ENCODE assay signal across 25 cellular contexts in genomic region chr3:8945890-8946590, GRCh38. TPM values are rescaled to one million over a fixed set of nuclear protein-coding genes. Genes with fewer than 3 reads are reported as not detected.
DNase-seq lines count a peak whose midpoint lies in the region; ATAC-seq and TF ChIP-seq lines count a peak whose summit lies in the region.
"Had no signal": no experiment of that assay in that cellular context is flagged by ENCODE, and none has a peak within 500 bp of the region (broad histone marks: within the 10 kb centered on the region; RNA-seq: fewer than 3 reads in every experiment).

No MANE protein-coding gene starts in this region.

- H3K79me2 ChIP-seq in PC-3 (ENCODE audit: low read length), result peaks cover 55% of the 10 kb centered on the region

- H3K9ac ChIP-seq in PC-3 (ENCODE audit: low read length), result no peak overlapping the region

- TF ChIP-seq CTCF in PC-3 (conservative IDR thresholded peaks at IDR 0.05; ENCODE audit: low read depth, low read length), result no peak
- TF ChIP-seq CTCF in CD8-positive, alpha-beta T cell (IDR thresholded peaks at IDR 0.05), result no peak

- peaks cover 13 to 37% of the 10 kb centered on the region in 2 donors for H3K36me3 Mint-ChIP-seq in activated T-cell treated with anti-CD3 and anti-CD28 coated beads, Interleukin-2, amount 50 U/mL, for 72 hours (ENCODE audit: insufficient read depth in 2 of 2)
- H3K36me3 Mint-ChIP-seq in activated T-cell treated with anti-CD3 and anti-CD28 coated beads, Interleukin-2, amount 50 U/mL, for 24 hours (ENCODE audit: low read depth), result peaks cover 78% of the 10 kb centered on the region
- H3K36me3 Mint-ChIP-seq in natural killer cell treated with Interleukin-12 subunit alpha and Interleukin-12 subunit beta and Interleukin-15 and Interleukin-18, amount 100 ng/mL, for 72 hours, result peaks cover 41% of the 10 kb centered on the region
- H3K36me3 Mint-ChIP-seq in CD8-positive, alpha-beta T cell, result peaks cover 63% of the 10 kb centered on the region

- H3K27me3 Mint-ChIP-seq in activated T-cell treated with anti-CD3 and anti-CD28 coated beads, Interleukin-2, amount 50 U/mL, for 72 hours (ENCODE audit: low read depth), result no peaks in the 10 kb centered on the region
- H3K27me3 Mint-ChIP-seq in activated T-cell treated with anti-CD3 and anti-CD28 coated beads, Interleukin-2, amount 50 U/mL, for 24 hours, result no peaks in the 10 kb centered on the region
- H3K27me3 Mint-ChIP-seq in natural killer cell treated with Interleukin-12 subunit alpha and Interleukin-12 subunit beta and Interleukin-15 and Interleukin-18, amount 100 ng/mL, for 72 hours, result no peaks in the 10 kb centered on the region
- H3K27me3 Mint-ChIP-seq in CD8-positive, alpha-beta T cell (ENCODE audit: low read depth), result no peaks in the 10 kb centered on the region
- H3K27me3 Mint-ChIP-seq: B cell had no signal

- no peaks in the 10 kb centered on the region for H3F3A ChIP-seq in PC-3 (ENCODE audit: low read length, unreplicated experiment)

- peaks cover 2 to 6% of the 10 kb centered on the region in 2 donors for H3K9me3 Mint-ChIP-seq in activated T-cell treated with anti-CD3 and anti-CD28 coated beads, Interleukin-2, amount 50 U/mL, for 72 hours
- H3K9me3 Mint-ChIP-seq in activated T-cell treated with anti-CD3 and anti-CD28 coated beads, Interleukin-2, amount 50 U/mL, for 24 hours, result peaks cover 13% of the 10 kb centered on the region
- peaks cover 7% of the 10 kb centered on the region for H3K9me3 Mint-ChIP-seq in natural killer cell treated with Interleukin-12 subunit alpha and Interleukin-12 subunit beta and Interleukin-15 and Interleukin-18, amount 100 ng/mL, for 72 hours
- H3K9me3 Mint-ChIP-seq in CD8-positive, alpha-beta T cell, result peaks cover 15% of the 10 kb centered on the region

- H3K27me3 ChIP-seq in PC-3 (ENCODE audit: low read length), result no peaks in the 10 kb centered on the region
- no peaks in the 10 kb centered on the region for H3K27me3 ChIP-seq in CD8-positive, alpha-beta T cell (ENCODE audit: insufficient read depth, low read length)
- H3K27me3 ChIP-seq: SJSA1 had no signal

- H3K36me3 ChIP-seq in PC-3 (ENCODE audit: low read depth, low read length), result peaks cover 75% of the 10 kb centered on the region
- H3K36me3 ChIP-seq in CD8-positive, alpha-beta T cell (ENCODE audit: insufficient read depth, low read length), result no peaks in the 10 kb centered on the region

- H3K4me3 Mint-ChIP-seq in activated T-cell treated with anti-CD3 and anti-CD28 coated beads, Interleukin-2, amount 50 U/mL, for 72 hours, result no peak overlapping the region
- no peak overlapping the region for H3K4me3 Mint-ChIP-seq in activated T-cell treated with anti-CD3 and anti-CD28 coated beads, Interleukin-2, amount 50 U/mL, for 24 hours
- H3K4me3 Mint-ChIP-seq in natural killer cell treated with Interleukin-12 subunit alpha and Interleukin-12 subunit beta and Interleukin-15 and Interleukin-18, amount 100 ng/mL, for 72 hours, result no peak overlapping the region
- no peak overlapping the region for H3K4me3 Mint-ChIP-seq in CD8-positive, alpha-beta T cell
- H3K4me3 Mint-ChIP-seq: B cell, GM23338 had no signal

- H3K27ac Mint-ChIP-seq in activated T-cell treated with anti-CD3 and anti-CD28 coated beads, Interleukin-2, amount 50 U/mL, for 72 hours, result no peak overlapping the region
- H3K27ac Mint-ChIP-seq in activated T-cell treated with anti-CD3 and anti-CD28 coated beads, Interleukin-2, amount 50 U/mL, for 24 hours, result no peak overlapping the region
- H3K27ac Mint-ChIP-seq in natural killer cell treated with Interleukin-12 subunit alpha and Interleukin-12 subunit beta and Interleukin-15 and Interleukin-18, amount 100 ng/mL, for 72 hours, result no peak overlapping the region
- no peak overlapping the region for H3K27ac Mint-ChIP-seq in CD8-positive, alpha-beta T cell
- H3K27ac Mint-ChIP-seq: B cell, GM23338 had no signal

- no peak for DNase-seq in activated T-cell treated with anti-CD3 and anti-CD28 coated beads, Interleukin-2, amount 50 U/mL, for 72 hours
- DNase-seq in activated T-cell treated with anti-CD3 and anti-CD28 coated beads, Interleukin-2, amount 50 U/mL, for 24 hours, result no peak
- DNase-seq in PC-3 (no peak), inferior parietal cortex (ENCODE audit: extremely low spot score) (no peak)
- DNase-seq in natural killer cell treated with Interleukin-12 subunit alpha and Interleukin-12 subunit beta and Interleukin-15 and Interleukin-18, amount 100 ng/mL, for 72 hours (ENCODE audit: low spot score), result no peak
- no peak for DNase-seq in CD8-positive, alpha-beta T cell
- DNase-seq: DMS79 treated with DMSO at 0.1 percent for 48 hours, KBM-7, MM.1S, NCI-H1694, NCI-H2081, NCI-H2171, NCI-H345, NCI-H524, NCI-H82 had no signal

- CTCF ChIA-PET in PC-3 (lab: Charles Lee), result no interaction called here
- CTCF ChIA-PET in CD8-positive, alpha-beta T cell (lab: Charles Lee), result no interaction called here

- no peak overlapping the region for H2AFZ ChIP-seq in PC-3 (ENCODE audit: low read length)
- H2AFZ ChIP-seq: GM23338 had no signal

- no peak overlapping the region for H3K27ac ChIP-seq in PC-3 (ENCODE audit: low read length)
- H3K27ac ChIP-seq in CD8-positive, alpha-beta T cell (ENCODE audit: low read depth, low read length), result no peak overlapping the region
- H3K27ac ChIP-seq: A549, HL-60, SJSA1 had no signal

- H3K4me1 ChIP-seq in PC-3 (ENCODE audit: insufficient read depth, low read length), result no peaks in the 10 kb centered on the region
- H3K4me1 ChIP-seq in CD8-positive, alpha-beta T cell (ENCODE audit: insufficient read depth, low read length), result no peaks in the 10 kb centered on the region
- H3K4me1 ChIP-seq: A549, HAP-1 had no signal

- H3K4me3 ChIP-seq in PC-3 (ENCODE audit: low read length), result no peak overlapping the region
- H3K4me3 ChIP-seq in CD8-positive, alpha-beta T cell (ENCODE audit: low read depth, low read length), result no peak overlapping the region
- H3K4me3 ChIP-seq: A549, GM12878, GM23338, HAP-1, SJSA1 had no signal

- H3K4me1 Mint-ChIP-seq in activated T-cell treated with anti-CD3 and anti-CD28 coated beads, Interleukin-2, amount 50 U/mL, for 72 hours (ENCODE audit: low read depth), result peaks cover 5% of the 10 kb centered on the region
- peaks cover 5% of the 10 kb centered on the region for H3K4me1 Mint-ChIP-seq in activated T-cell treated with anti-CD3 and anti-CD28 coated beads, Interleukin-2, amount 50 U/mL, for 24 hours (ENCODE audit: low read depth)
- H3K4me1 Mint-ChIP-seq in natural killer cell treated with Interleukin-12 subunit alpha and Interleukin-12 subunit beta and Interleukin-15 and Interleukin-18, amount 100 ng/mL, for 72 hours (ENCODE audit: low read depth in 2 of 2), result peaks cover 6 to 8% of the 10 kb centered on the region in 2 donors
- peaks cover 9% of the 10 kb centered on the region for H3K4me1 Mint-ChIP-seq in CD8-positive, alpha-beta T cell (ENCODE audit: low read depth)
- H3K4me1 Mint-ChIP-seq: B cell, GM23338 had no signal

- intact Hi-C loops in PC-3 (cut with micrococcal nuclease), result no loop called here
- intact Hi-C loops in CD8-positive, alpha-beta T cell (cut with DNase I, micrococcal nuclease), result no loop called here

- POLR2A ChIA-PET in PC-3 (lab: Charles Lee; ENCODE audit: unreplicated experiment), result no interaction called here
- POLR2A ChIA-PET in CD8-positive, alpha-beta T cell (lab: Charles Lee), result no interaction called here

- BruUV-seq in PC-3 (replicated peaks; lab: Mats Ljungman, UMichigan), result TSS peak; percentile 5

- H3K4me2 ChIP-seq in PC-3 (ENCODE audit: low read length), result no peak overlapping the region
- H3K4me2 ChIP-seq: A549, GM23338 had no signal

- H4K20me1 ChIP-seq in PC-3 (ENCODE audit: low read length), result 0 out of 2 replicates have a peak, but pooled peaks cover 14% of the 10 kb centered on the region

- peak; percentile 34 to 52 for ATAC-seq in activated T-cell treated with anti-CD3 and anti-CD28 coated beads, Interleukin-2, amount 50 U/mL, for 72 hours (replicated peaks in 1 of 2)
- no peak for ATAC-seq in PC-3
- ATAC-seq in natural killer cell treated with Interleukin-12 subunit alpha and Interleukin-12 subunit beta and Interleukin-15 and Interleukin-18, amount 100 ng/mL, for 72 hours, result peak; percentile 17 to 57
- ATAC-seq in GM21717 (IDR thresholded peaks at IDR 0.05; ENCODE audit: unreplicated experiment), result no peak
- ATAC-seq in CD8-positive, alpha-beta T cell, result no peak
- ATAC-seq: A549, GM12878, GM23338, HepG2, Right ventricle myocardium inferior had no signal

- H3K9me3 ChIP-seq in PC-3 (ENCODE audit: low read length), result no peaks in the 10 kb centered on the region
- no peaks in the 10 kb centered on the region for H3K9me3 ChIP-seq in CD8-positive, alpha-beta T cell (ENCODE audit: low read length)
- H3K9me3 ChIP-seq: SJSA1 had no signal

- no peaks in the 10 kb centered on the region for H3K9me2 ChIP-seq in PC-3 (replicated peaks; ENCODE audit: low read length)

RNA-seq across cellular contexts. Expression of gene RAD18, which starts 17.2 kb away (rescaled TPM):
- 10 to 100 TPM; 44.5 to 51.7 TPM for total RNA-seq in activated T-cell treated with anti-CD3 and anti-CD28 coated beads, Interleukin-2, amount 50 U/mL, for 72 hours
- total RNA-seq in PC-3 (2014; rRNA removed), result 22.8 and 46.6 TPM in 2 replicates
- 10 to 100 TPM; 33.4 to 66.0 TPM for total RNA-seq in natural killer cell treated with Interleukin-12 subunit alpha and Interleukin-12 subunit beta and Interleukin-15 and Interleukin-18, amount 100 ng/mL, for 72 hours
- total RNA-seq in CD8-positive, alpha-beta T cell, result 10 to 100 TPM; 11.7 to 12.1 TPM

Comparison
In these comparisons a context has a peak if more than half of its experiments do, and no peak if none do; other contexts are left out.
1. ATAC-seq: peak in activated T-cell treated with anti-CD3 and anti-CD28 coated beads, Interleukin-2, amount 50 U/mL, for 72 hours (2 of 2) and natural killer cell treated with Interleukin-12 subunit alpha and Interleukin-12 subunit beta and Interleukin-15 and Interleukin-18, amount 100 ng/mL, for 72 hours (2 of 2); none in PC-3 (single experiment), GM21717 (single experiment) and CD8-positive, alpha-beta T cell (single experiment).